12 cellular contexts compared by ENCODE assay signal in genomic region chr14:32134448-32135070, GRCh38. TPM values are rescaled to one million over a fixed set of nuclear protein-coding genes. Genes with fewer than 3 reads are reported as not detected.
DNase-seq lines count a peak whose midpoint lies in the region; ATAC-seq and TF ChIP-seq lines count a peak whose summit lies in the region.
"Had no signal": no experiment of that assay in that cellular context is flagged by ENCODE, and none has a peak within 500 bp of the region (broad histone marks: within the 10 kb centered on the region; RNA-seq: fewer than 3 reads in every experiment).

No MANE protein-coding gene starts in this region.

- peaks cover 67% of the 10 kb centered on the region for H3K36me3 ChIP-seq in RWPE2 (ENCODE audit: low read depth)
- peaks cover 23% of the 10 kb centered on the region for H3K36me3 ChIP-seq in iPS-20b (ENCODE audit: insufficient read depth, low read depth, low read length)

- H3K4me3 ChIP-seq in RWPE2 (ENCODE audit: severe bottlenecking) (no peak overlapping the region), iPS-20b (ENCODE audit: low read length) (no peak overlapping the region)

- H3K9me3 ChIP-seq in RWPE2 (ENCODE audit: severe bottlenecking) (peaks cover 8% of the 10 kb centered on the region), iPS-20b (ENCODE audit: insufficient read depth, low read depth, low read length) (peaks cover 5% of the 10 kb centered on the region; the same call in 1 of the 2 replicates)

- 0 out of 2 replicates have a peak overlapping the region, but pooled peaks have one; percentile 20 for H3K9ac ChIP-seq in iPS-20b (ENCODE audit: low read depth, low read length)

- H3K9me3 Mint-ChIP-seq in HFFc6: peaks cover 18% of the 10 kb centered on the region

- H3K27ac Mint-ChIP-seq in HFFc6: peak overlapping the region; percentile 42

- H3K4me3 Mint-ChIP-seq in HFFc6: peak overlapping the region; percentile 12

- peaks cover 53% of the 10 kb centered on the region for H3K36me3 Mint-ChIP-seq in HFFc6 (ENCODE audit: low read depth)

- H3K4me1 Mint-ChIP-seq in HFFc6 (ENCODE audit: low read depth): peaks cover 27% of the 10 kb centered on the region

- TF ChIP-seq CTCF in HFFc6 (IDR thresholded peaks at IDR 0.05) (no peak), RWPE2 (IDR thresholded peaks at IDR 0.05; ENCODE audit: poor library complexity, severe bottlenecking) (no peak)

- DNase-seq in AG08395 (ENCODE audit: low spot score) (peak; percentile 2), HFFc6 (peak; percentile 78), RWPE2 (ENCODE audit: low spot score) (no peak), islet precursor cell (no peak)
- DNase-seq: C1 segment of cervical spinal cord, erythroblast, NCI-H774, retina had no signal

- H3K27me3 Mint-ChIP-seq in HFFc6 (ENCODE audit: insufficient read depth): peaks cover 2% of the 10 kb centered on the region; the same call in 1 of the 2 replicates

- H3K27me3 ChIP-seq in RWPE2 (ENCODE audit: insufficient read depth, poor library complexity, severe bottlenecking) (no peaks in the 10 kb centered on the region), iPS-20b (ENCODE audit: insufficient read depth, low read length) (no peaks in the 10 kb centered on the region)

- peak overlapping the region; percentile 92 for H3K27ac ChIP-seq in RWPE2 (ENCODE audit: poor library complexity, severe bottlenecking)
- H3K27ac ChIP-seq in iPS-20b (ENCODE audit: low read length): no peak overlapping the region

- H3K4me1 ChIP-seq in RWPE2 (ENCODE audit: insufficient read depth, poor library complexity, severe bottlenecking): peaks cover 31% of the 10 kb centered on the region
- no peaks in the 10 kb centered on the region; the same call in 1 of the 2 replicates for H3K4me1 ChIP-seq in iPS-20b (ENCODE audit: insufficient read depth, low read length)

- ATAC-seq in RWPE2 (ENCODE audit: low read depth): peak; percentile 92
- ATAC-seq in GM19035 (IDR thresholded peaks at IDR 0.05; ENCODE audit: unreplicated experiment): no peak
- ATAC-seq in GM19467 (IDR thresholded peaks at IDR 0.05; ENCODE audit: unreplicated experiment): no peak
- no peak for ATAC-seq in HG03571 (IDR thresholded peaks at IDR 0.05; ENCODE audit: unreplicated experiment)

RNA-seq across cellular contexts. Expression of gene ARHGAP5, which starts 57.5 kb away (rescaled TPM):
- total RNA-seq in HFFc6 (2021; fragmentation: NEBNext Ultra II Directional; extraction: Animal tissue kit (Norgen Biotek cat#: 25700)): 100 to 1,000 TPM in 1 of 6 experiments, 10 to 100 TPM in 5; 75.4 to 101 (median 82.2) TPM

Comparison
In these comparisons a context has a peak if more than half of its experiments do, and no peak if none do; other contexts are left out.
1. DNase-seq: peak in AG08395 (single experiment) and HFFc6 (single experiment); none in RWPE2 (single experiment) and islet precursor cell (single experiment).